ENCODE assay signal across 8 cellular contexts in the genomic region with DNA sequence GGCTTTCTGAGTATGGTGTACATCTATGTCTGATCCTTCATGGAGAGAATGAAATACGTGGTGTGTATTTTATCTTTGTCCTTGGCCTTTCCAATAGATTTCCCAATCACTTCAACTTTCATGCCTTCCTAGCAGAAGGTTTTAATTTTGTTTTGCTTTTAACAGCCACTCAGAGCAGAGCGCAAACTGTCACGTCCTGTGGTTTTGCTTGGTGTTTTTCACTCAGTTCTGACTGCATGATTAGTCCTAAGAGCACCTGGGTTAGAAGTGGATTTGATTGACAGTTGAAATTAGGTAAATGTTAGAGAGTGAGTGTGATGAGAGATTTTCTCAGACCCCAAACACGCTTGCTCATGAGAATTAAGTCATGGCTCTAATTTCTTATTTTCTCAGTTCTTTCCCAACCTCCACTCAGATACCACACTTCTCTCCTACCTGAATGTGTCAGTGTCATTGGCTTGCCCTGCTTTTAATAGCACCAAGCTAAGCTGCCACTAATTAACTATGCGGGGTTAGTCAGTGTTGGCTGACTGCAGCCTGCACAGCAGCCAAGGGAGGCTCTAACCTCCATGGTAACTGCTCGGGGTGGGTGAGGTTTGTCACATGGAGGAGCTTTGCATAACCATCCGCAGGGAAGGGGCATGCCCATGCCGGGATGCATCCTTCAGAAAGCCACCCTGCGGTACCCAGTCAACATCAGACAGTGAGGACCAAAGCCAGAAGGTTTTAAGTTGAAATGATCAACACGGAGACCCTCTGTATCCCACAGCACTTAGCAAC.
DNase-seq lines count a peak whose midpoint lies in the region; ATAC-seq and TF ChIP-seq lines count a peak whose summit lies in the region.

No MANE protein-coding gene starts in this region.

- DNase-seq in AG09309 (ENCODE audit: low read depth) (peak; percentile 28), Panc1 (ENCODE audit: low read depth, low spot score) (no peak), fibroblast of the aortic adventitia (ENCODE audit: low read depth) (peak; percentile 53), NCI-H748 treated with DMSO at 0.1 percent for 48 hours (lab: John Stamatoyannopoulos, UW) (no peak), cortex of kidney (lab: John Stamatoyannopoulos, UW) (no peak)

- BruUV-seq in Panc1 (replicated peaks; lab: Mats Ljungman, UMichigan): no TSS peak

- in situ Hi-C loops in Panc1 (cut with HindIII; ENCODE audit: low pct_unique_long_range_greater_than_20kb, low sequenced_read_pairs): no loop called here

- H3K9me3 ChIP-seq in Panc1 (ENCODE audit: control insufficient read depth, insufficient read depth, low read depth, low read length): no peaks in the 10 kb centered on the region

- POLR2A ChIA-PET in Panc1 (lab: Charles Lee): no interaction called here

- H3K27me3 ChIP-seq in Panc1 (ENCODE audit: control insufficient read depth, insufficient read depth, low read length): no peaks in the 10 kb centered on the region

- peaks cover 8% of the 10 kb centered on the region for H3K4me1 ChIP-seq in Panc1 (ENCODE audit: control insufficient read depth, insufficient read depth, low read length)

- intact Hi-C loops in Panc1 (cut with micrococcal nuclease; ENCODE audit: unreplicated experiment): no loop called here

- peak; percentile 95 for ATAC-seq in GM18519 (IDR thresholded peaks at IDR 0.05; ENCODE audit: low FRiP score, unreplicated experiment)
- peak; percentile 95 for ATAC-seq in HG02885 (IDR thresholded peaks at IDR 0.05; ENCODE audit: poor library complexity, unreplicated experiment)
- peak; percentile 35 for ATAC-seq in Panc1

- CTCF ChIA-PET in Panc1 (lab: Charles Lee): no interaction called here

- H3K4me3 ChIP-seq in AG09309 (ENCODE audit: control insufficient read depth, low read depth, low read length): no peak overlapping the region
- H3K4me3 ChIP-seq in Panc1 (ENCODE audit: low read depth in 2 of 2, low read length in 2 of 2): no peak overlapping the region
- no peak overlapping the region for H3K4me3 ChIP-seq in fibroblast of the aortic adventitia (ENCODE audit: low read depth, low read length)
- H3K4me3 ChIP-seq in skin epidermis: no peak overlapping the region

- no peak for TF ChIP-seq CTCF in AG09309 (IDR thresholded peaks at IDR 0.05; ENCODE audit: control insufficient read depth, insufficient read depth, low read depth, low read length, missing control alignments)
- no peak for TF ChIP-seq CTCF in Panc1 (IDR thresholded peaks at IDR 0.05)
- no peak for TF ChIP-seq CTCF in fibroblast of the aortic adventitia (IDR thresholded peaks at IDR 0.05; ENCODE audit: insufficient read depth, low read length)

- H3K36me3 ChIP-seq in Panc1 (ENCODE audit: control insufficient read depth, insufficient read depth, low read length): no peaks in the 10 kb centered on the region

- H3K27ac ChIP-seq in Panc1 (ENCODE audit: low read length): peak overlapping the region; percentile 64; the same call in 1 of the 2 replicates
- H3K27ac ChIP-seq in skin epidermis: peak overlapping the region in 19 of 21 experiments; percentile 5 to 89 (median 67)

Comparison
In these comparisons a context has a peak if more than half of its experiments do, and no peak if none do; other contexts are left out.
1. DNase-seq: peak in AG09309 (single experiment) and fibroblast of the aortic adventitia (single experiment); none in Panc1 (single experiment), NCI-H748 treated with DMSO at 0.1 percent for 48 hours (single experiment) and cortex of kidney (single experiment).
2. ATAC-seq: peak in every context shown above with its lines; median percentile 95 in GM18519; 95 in HG02885; 35 in Panc1.